ENCODE assay signal across 19 cellular contexts in genomic region chr19:15268192-15268927, GRCh38. TPM values are rescaled to one million over a fixed set of nuclear protein-coding genes. Genes with fewer than 3 reads are reported as not detected.
DNase-seq lines count a peak whose midpoint lies in the region; ATAC-seq, FAIRE-seq and TF ChIP-seq lines count a peak whose summit lies in the region.
"Had no signal": no experiment of that assay in that cellular context is flagged by ENCODE, and none has a peak within 500 bp of the region (broad histone marks: within the 10 kb centered on the region; RNA-seq: fewer than 3 reads in every experiment).

No MANE protein-coding gene starts in this region.

- no peak for TF ChIP-seq POLR2A in GM12892 (IDR thresholded peaks at IDR 0.05; ENCODE audit: low read depth, low read length)

- TF ChIP-seq CTCF in Panc1 (IDR thresholded peaks at IDR 0.05) (no peak), fibroblast of mammary gland (conservative IDR thresholded peaks at IDR 0.05; ENCODE audit: control insufficient read depth, insufficient read depth, low read depth, low read length) (no peak), osteoblast (IDR thresholded peaks at IDR 0.05; ENCODE audit: extremely low read depth, low read depth, low read length) (no peak)

- H3K36me3 ChIP-seq in Panc1 (ENCODE audit: control insufficient read depth, insufficient read depth, low read length) (peaks cover 2% of the 10 kb centered on the region; the same call in 1 of the 2 replicates), osteoblast (ENCODE audit: insufficient read depth, low read length) (peaks cover 78% of the 10 kb centered on the region)

- in situ Hi-C loops in Panc1 (cut with HindIII; ENCODE audit: low pct_unique_long_range_greater_than_20kb, low sequenced_read_pairs), result no loop called here

- CTCF ChIA-PET in activated CD4-positive, alpha-beta T cell treated with anti-CD3 and anti-CD28 coated beads for 36 hours (lab: Charles Lee), result interaction anchor here (0.7 kb wide), 1 partner anchor 1156 kb away, joined by 3 read pairs; no protein-coding TSS in a partner anchor
- CTCF ChIA-PET in Panc1 (lab: Charles Lee), result interaction anchor here (0.7 kb wide), 1 partner anchor 62 kb away, joined by 3 read pairs; no protein-coding TSS in a partner anchor

- H3K27ac ChIP-seq in Panc1 (ENCODE audit: low read length), result 0 out of 2 replicates have a peak overlapping the region, but pooled peaks have one; percentile 12
- H3K27ac ChIP-seq in osteoblast (ENCODE audit: low read depth, low read length), result no peak overlapping the region
- H3K27ac ChIP-seq: colonic mucosa, epithelial cell of prostate, testis had no signal

- no peak for DNase-seq in activated CD4-positive, alpha-beta T cell treated with anti-CD3 and anti-CD28 coated beads for 36 hours
- DNase-seq in activated CD4-positive, alpha-beta T cell treated with anti-CD3 and anti-CD28 coated beads for 1 hour, result no peak
- DNase-seq in Panc1 (ENCODE audit: low read depth, low spot score) (no peak), fibroblast of mammary gland (ENCODE audit: low read depth) (peak; percentile 30), osteoblast (ENCODE audit: insufficient read length, low spot score, missing footprints) (peak; percentile 29), GM12892 (ENCODE audit: insufficient read length) (no peak), NCI-H2081 (lab: John Stamatoyannopoulos, UW) (no peak)
- DNase-seq: amygdala, colonic mucosa, heart left ventricle, kidney, NCI-H774, testis had no signal

- peaks cover 96% of the 10 kb centered on the region for H4K20me1 ChIP-seq in osteoblast (ENCODE audit: insufficient read depth, low read length)

- no peak overlapping the region for H3K4me3 Mint-ChIP-seq in activated CD4-positive, alpha-beta T cell treated with anti-CD3 and anti-CD28 coated beads for 36 hours

- no peaks in the 10 kb centered on the region for H3K27me3 Mint-ChIP-seq in activated CD4-positive, alpha-beta T cell treated with anti-CD3 and anti-CD28 coated beads for 36 hours

- H3K9me3 Mint-ChIP-seq in activated CD4-positive, alpha-beta T cell treated with anti-CD3 and anti-CD28 coated beads for 36 hours (ENCODE audit: low read depth), result no peaks in the 10 kb centered on the region

- ATAC-seq in activated CD4-positive, alpha-beta T cell treated with anti-CD3 and anti-CD28 coated beads for 36 hours, result no peak
- ATAC-seq in Panc1 (no peak), HG02885 (IDR thresholded peaks at IDR 0.05; ENCODE audit: poor library complexity, unreplicated experiment) (no peak)
- ATAC-seq: heart left ventricle had no signal

- H3K27me3 ChIP-seq in Panc1 (ENCODE audit: control insufficient read depth, insufficient read depth, low read length) (no peaks in the 10 kb centered on the region), osteoblast (ENCODE audit: insufficient read depth, low read length) (no peaks in the 10 kb centered on the region)
- H3K27me3 ChIP-seq: colonic mucosa, heart left ventricle, testis had no signal

- H3K4me1 ChIP-seq in Panc1 (ENCODE audit: control insufficient read depth, insufficient read depth, low read length), result peaks cover 26% of the 10 kb centered on the region
- H3K4me1 ChIP-seq in osteoblast (ENCODE audit: insufficient read depth, low read length), result peaks cover 19% of the 10 kb centered on the region

- intact Hi-C loops in activated CD4-positive, alpha-beta T cell treated with anti-CD3 and anti-CD28 coated beads for 36 hours (cut with DNase I, micrococcal nuclease), result no loop called here
- intact Hi-C loops in Panc1 (cut with micrococcal nuclease; ENCODE audit: unreplicated experiment), result no loop called here

- H2AFZ ChIP-seq in osteoblast (ENCODE audit: low read length), result no peak overlapping the region

- no peak overlapping the region for H3K4me2 ChIP-seq in osteoblast (ENCODE audit: insufficient read depth, low read length)

- peaks cover 98% of the 10 kb centered on the region for H3K79me2 ChIP-seq in osteoblast (ENCODE audit: insufficient read depth, low read length)

- no peak for FAIRE-seq in GM12892 (lab: Jason Lieb, UNC)
- FAIRE-seq: kidney had no signal

- H3K4me1 Mint-ChIP-seq in activated CD4-positive, alpha-beta T cell treated with anti-CD3 and anti-CD28 coated beads for 36 hours, result peaks cover 12% of the 10 kb centered on the region

- H3K27ac Mint-ChIP-seq in activated CD4-positive, alpha-beta T cell treated with anti-CD3 and anti-CD28 coated beads for 36 hours, result peak overlapping the region; percentile 68

- H3K36me3 Mint-ChIP-seq in activated CD4-positive, alpha-beta T cell treated with anti-CD3 and anti-CD28 coated beads for 36 hours (ENCODE audit: low read depth), result peaks cover 51% of the 10 kb centered on the region

- POLR2A ChIA-PET in activated CD4-positive, alpha-beta T cell treated with anti-CD3 and anti-CD28 coated beads for 36 hours (lab: Charles Lee), result interaction anchor here (0.6 kb wide), 1 partner anchor 65 kb away, joined by 7 read pairs; no protein-coding TSS in a partner anchor
- POLR2A ChIA-PET in Panc1 (lab: Charles Lee), result no interaction called here

- BruUV-seq in Panc1 (replicated peaks; lab: Mats Ljungman, UMichigan), result no TSS peak

- no peak overlapping the region for H3K4me3 ChIP-seq in Panc1 (ENCODE audit: low read depth in 2 of 2, low read length in 2 of 2)
- no peak overlapping the region for H3K4me3 ChIP-seq in fibroblast of mammary gland (ENCODE audit: control insufficient read depth, low read depth, low read length)
- H3K4me3 ChIP-seq in osteoblast (ENCODE audit: insufficient read depth, low read length), result no peak overlapping the region
- H3K4me3 ChIP-seq: colonic mucosa, heart left ventricle, testis had no signal

- H3K9me3 ChIP-seq in Panc1 (ENCODE audit: control insufficient read depth, insufficient read depth, low read depth, low read length) (no peaks in the 10 kb centered on the region), osteoblast (ENCODE audit: low read depth, low read length) (no peaks in the 10 kb centered on the region)
- H3K9me3 ChIP-seq: colonic mucosa, heart left ventricle, testis had no signal

RNA-seq across cellular contexts. Expression of gene EPHX3, which starts 36.1 kb away (rescaled TPM):
- under 1 TPM in 1 of 2 experiments, not detected in 1; 0.09 TPM for total RNA-seq in activated CD4-positive, alpha-beta T cell treated with anti-CD3 and anti-CD28 coated beads for 36 hours
- total RNA-seq in Panc1 (2021; ENCODE audit: unreplicated experiment), result 0.31 TPM
- 0.17 TPM for polyA plus RNA-seq in Panc1 (2012; ENCODE audit: insufficient read length)
- total RNA-seq in osteoblast, result 0.29 TPM in 1 of 2 replicates, not detected in the other
- polyA plus RNA-seq in GM12892 (2012; ENCODE audit: missing spikeins), result not detected
- total RNA-seq: A172, HT1080, pulmonary artery endothelial cell, RPMI7951 had no signal

Comparison
In these comparisons a context has a peak if more than half of its experiments do, and no peak if none do; other contexts are left out.
1. DNase-seq: peak in fibroblast of mammary gland (single experiment) and osteoblast (single experiment); none in activated CD4-positive, alpha-beta T cell treated with anti-CD3 and anti-CD28 coated beads for 36 hours (single experiment), activated CD4-positive, alpha-beta T cell treated with anti-CD3 and anti-CD28 coated beads for 1 hour (single experiment), Panc1 (single experiment), GM12892 (single experiment) and NCI-H2081 (0 of 2).